ENCODE assay signal across 32 cellular contexts in genomic region chr7:11247545-11247944, GRCh38.
"Had no signal": no experiment of that assay in that cellular context is flagged by ENCODE, and none has a peak within 500 bp of the region (broad histone marks: within the 10 kb centered on the region; RNA-seq: fewer than 3 reads in every experiment).

No MANE protein-coding gene starts in this region.

- H3K4me3 ChIP-seq: MG63 had no signal

- DNase-seq: Karpas-422, MG63, MM.1S, MV-4-11, NCI-H1048, NCI-H1092, NCI-H1092 treated with DMSO at 0.1 percent for 48 hours, NCI-H1105, NCI-H1105 treated with DMSO at 0.1 percent for 48 hours, NCI-H1417 treated with DMSO at 0.1 percent for 48 hours, NCI-H1436, NCI-H1436 treated with DMSO at 0.1 percent for 48 hours, NCI-H146, NCI-H1694, NCI-H1694 treated with DMSO at 0.1 percent for 48 hours, NCI-H187, NCI-H187 treated with DMSO at 0.1 percent for 48 hours, NCI-H1930, NCI-H2029, NCI-H2029 treated with DMSO at 0.1 percent for 48 hours, NCI-H2081, NCI-H2081 treated with DMSO at 0.1 percent for 48 hours, NCI-H2107, NCI-H2171, NCI-H2171 treated with DMSO at 0.1 percent for 48 hours, NCI-H2227 treated with DMSO at 0.1 percent for 48 hours, NCI-H226, NCI-H345, NCI-H446, NCI-H446 treated with DMSO at 0.1 percent for 48 hours, NCI-H510A had no signal

- H3K27me3 ChIP-seq: MG63 had no signal

- H3K9me3 ChIP-seq: MG63 had no signal

- H3K27ac ChIP-seq: KMS-11 had no signal

- H3K4me2 ChIP-seq: KMS-11 had no signal

- H3K36me3 ChIP-seq: MG63 had no signal
